ENCODE assay signal across 17 cellular contexts in the genomic region with DNA sequence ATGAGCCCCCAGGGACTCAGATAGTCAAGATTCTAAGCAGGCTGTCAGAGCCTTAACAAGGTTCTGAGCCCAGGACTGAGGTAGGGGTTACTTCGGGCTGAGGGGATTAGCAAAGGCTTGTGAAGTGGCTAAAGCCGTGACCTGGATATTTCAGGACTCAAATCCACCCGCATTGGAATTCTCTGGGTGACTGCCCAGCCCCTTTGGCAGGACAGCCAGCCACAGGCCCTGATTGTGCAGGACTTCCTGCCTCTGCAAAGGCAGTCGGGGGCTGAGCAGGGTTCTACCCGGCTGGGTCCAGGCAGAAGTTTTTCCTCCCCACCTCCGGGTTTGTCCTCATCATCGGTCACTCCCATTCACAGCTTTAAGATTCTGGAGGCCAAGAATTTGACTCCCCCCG. TPM values are rescaled to one million over a fixed set of nuclear protein-coding genes. Genes with fewer than 3 reads are reported as not detected.
DNase-seq lines count a peak whose midpoint lies in the region; ATAC-seq and TF ChIP-seq lines count a peak whose summit lies in the region.
"Had no signal": no experiment of that assay in that cellular context is flagged by ENCODE, and none has a peak within 500 bp of the region (broad histone marks: within the 10 kb centered on the region; RNA-seq: fewer than 3 reads in every experiment).

A gene with protein sequence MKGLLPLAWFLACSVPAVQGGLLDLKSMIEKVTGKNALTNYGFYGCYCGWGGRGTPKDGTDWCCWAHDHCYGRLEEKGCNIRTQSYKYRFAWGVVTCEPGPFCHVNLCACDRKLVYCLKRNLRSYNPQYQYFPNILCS (plus strand): TSS at position 263 of the 400 bp plus-strand sequence. CDS start 14,637 bp downstream, outside the sequence.

- H3K9me2 ChIP-seq in Karpas-422 (replicated peaks; ENCODE audit: insufficient read depth, low read length), result no peaks in the 10 kb centered on the region

- peaks cover 10% of the 10 kb centered on the region for H3K27me3 Mint-ChIP-seq in stimulated activated naive CD8-positive, alpha-beta T cell treated with anti-CD3 and anti-CD28 coated beads, Interleukin-15, amount 100 ng/mL, for 72 hours

- intact Hi-C loops in right cardiac atrium (cut with DNase I), result loop anchor here in 1 of 4 donors (10.0 kb wide), 1 partner anchor 95 kb away; a partner anchor contains a TSS
- intact Hi-C loops in posterior vena cava (cut with DNase I), result loop anchor here in 1 of 2 donors (5.0 kb wide), 1 partner anchor 1213 kb away; a partner anchor contains a TSS

- TF ChIP-seq CTCF in AG10803 (conservative IDR thresholded peaks at IDR 0.05; ENCODE audit: low read length), result no peak
- no peak for TF ChIP-seq CTCF in astrocyte of the spinal cord (IDR thresholded peaks at IDR 0.05; ENCODE audit: low read depth, low read length)

- no peak within 1 kb of the TSS for H3K9ac ChIP-seq in Karpas-422 (ENCODE audit: low read length)

- H3K36me3 ChIP-seq in Karpas-422 (ENCODE audit: insufficient read depth, low read length), result no peaks in the 10 kb centered on the region

- H2AFZ ChIP-seq in Karpas-422 (ENCODE audit: low read length), result no peak within 1 kb of the TSS

- H3K4me2 ChIP-seq in Karpas-422 (ENCODE audit: low read depth, low read length, poor library complexity, severe bottlenecking), result no peak within 1 kb of the TSS

- H3K9me3 ChIP-seq in right cardiac atrium (ENCODE audit: control insufficient read depth, low read length) (no peaks in the 10 kb centered on the region), Karpas-422 (ENCODE audit: low read length) (no peaks in the 10 kb centered on the region)

- in situ Hi-C loops in astrocyte of the spinal cord (cut with HindIII; ENCODE audit: low sequenced_read_pairs), result no loop called here

- H3K4me3 ChIP-seq in AG10803 (ENCODE audit: low read length), result no peak within 1 kb of the TSS
- H3K4me3 ChIP-seq in astrocyte of the spinal cord (ENCODE audit: low read depth, low read length), result no peak within 1 kb of the TSS
- H3K4me3 ChIP-seq in right cardiac atrium (ENCODE audit: low read length), result peak within 1 kb of the TSS; percentile 32
- H3K4me3 ChIP-seq in Karpas-422 (ENCODE audit: low read length), result no peak within 1 kb of the TSS

- H3K27ac Mint-ChIP-seq in stimulated activated naive CD8-positive, alpha-beta T cell treated with anti-CD3 and anti-CD28 coated beads, Interleukin-15, amount 100 ng/mL, for 72 hours, result no peak within 1 kb of the TSS
- H3K27ac Mint-ChIP-seq: activated naive CD4-positive, alpha-beta T cell treated with anti-CD3 and anti-CD28 coated beads for 36 hours had no signal

- no peaks in the 10 kb centered on the region for H3K9me3 Mint-ChIP-seq in stimulated activated naive CD8-positive, alpha-beta T cell treated with anti-CD3 and anti-CD28 coated beads, Interleukin-15, amount 100 ng/mL, for 72 hours
- H3K9me3 Mint-ChIP-seq: activated naive CD4-positive, alpha-beta T cell treated with anti-CD3 and anti-CD28 coated beads for 36 hours had no signal

- DNase-seq in AG10803 (ENCODE audit: low read depth), result peak; percentile 72
- DNase-seq in astrocyte of the spinal cord (ENCODE audit: low read depth, low spot score), result peak; percentile 41
- DNase-seq in right cardiac atrium, result peak; percentile 83 to 95 (median 94)
- DNase-seq in posterior vena cava (ENCODE audit: low spot score), result peak; percentile 90
- DNase-seq in stimulated activated naive CD8-positive, alpha-beta T cell treated with anti-CD3 and anti-CD28 coated beads, Interleukin-15, amount 100 ng/mL, for 72 hours, result no peak
- DNase-seq in Karpas-422, result no peak
- no peak for DNase-seq in stimulated activated CD4-positive, alpha-beta T cell treated with anti-CD3 and anti-CD28 coated beads, Interleukin-2, amount 100 ng/mL, for 48 hours
- DNase-seq: ACHN; activated CD4-positive, alpha-beta T cell treated with anti-CD3 and anti-CD28 coated beads for 1 hour; activated naive CD4-positive, alpha-beta T cell treated with anti-CD3 and anti-CD28 coated beads for 36 hours; GDM1; NCI-H2081 treated with DMSO at 0.1 percent for 48 hours; stimulated activated CD4-positive, alpha-beta T cell treated with anti-CD3 and anti-CD28 coated beads, Interleukin-2, amount 100 ng/mL, for 24 hours had no signal

- no peaks in the 10 kb centered on the region for H3K79me2 ChIP-seq in Karpas-422 (ENCODE audit: low read length)

- H4K20me1 ChIP-seq in Karpas-422 (ENCODE audit: insufficient read depth, low read depth, low read length), result no peaks in the 10 kb centered on the region

- ATAC-seq in right cardiac atrium (peak; percentile 87 to 91), GM21786 (IDR thresholded peaks at IDR 0.05; ENCODE audit: unreplicated experiment) (no peak)
- no peak for ATAC-seq in stimulated activated naive CD8-positive, alpha-beta T cell treated with anti-CD3 and anti-CD28 coated beads, Interleukin-15, amount 100 ng/mL, for 72 hours

- H3K4me1 ChIP-seq in right cardiac atrium (ENCODE audit: control insufficient read depth, insufficient read depth, low read length) (peaks cover 13% of the 10 kb centered on the region), Karpas-422 (ENCODE audit: low read length) (no peaks in the 10 kb centered on the region)

- no peaks in the 10 kb centered on the region for H3K27me3 ChIP-seq in right cardiac atrium (ENCODE audit: control insufficient read depth, insufficient read depth)
- H3K27me3 ChIP-seq in Karpas-422 (ENCODE audit: low read length), result no peaks in the 10 kb centered on the region

- WGBS in right cardiac atrium, result 11% methylated on average over 8 of the region's 8 CpGs

- H3K4me1 Mint-ChIP-seq in stimulated activated naive CD8-positive, alpha-beta T cell treated with anti-CD3 and anti-CD28 coated beads, Interleukin-15, amount 100 ng/mL, for 72 hours, result no peaks in the 10 kb centered on the region

- H3K27ac ChIP-seq in right cardiac atrium (ENCODE audit: low read length) (peak within 1 kb of the TSS; percentile 96), Karpas-422 (ENCODE audit: low read length) (no peak within 1 kb of the TSS)
- H3K27ac ChIP-seq: epithelial cell of prostate, RWPE1 had no signal

- no peak within 1 kb of the TSS for H3K4me3 Mint-ChIP-seq in stimulated activated naive CD8-positive, alpha-beta T cell treated with anti-CD3 and anti-CD28 coated beads, Interleukin-15, amount 100 ng/mL, for 72 hours
- H3K4me3 Mint-ChIP-seq: activated naive CD4-positive, alpha-beta T cell treated with anti-CD3 and anti-CD28 coated beads for 36 hours had no signal

RNA-seq across cellular contexts. Expression of the gene that starts here (rescaled TPM):
- total RNA-seq in right cardiac atrium (100 to 1,000 TPM in 2 of 4 donors, 10 to 100 TPM in 2; 91.6 to 122 (median 101) TPM), posterior vena cava (1 to 10 TPM; 6.7 to 9.8 TPM)
- polyA plus RNA-seq in right cardiac atrium, result 165 TPM
- total RNA-seq in Karpas-422 (2014; rRNA removed; shearing (Covaris generic); ENCODE audit: low replicate concordance), result not detected in 2 replicates
- total RNA-seq: activated naive CD4-positive, alpha-beta T cell treated with anti-CD3 and anti-CD28 coated beads for 36 hours; mononuclear cell had no signal

Comparison
In these comparisons a context has a peak if more than half of its experiments do, and no peak if none do; other contexts are left out.
1. RNA of the gene that starts here (total RNA-seq): 91.6 to 122 TPM in right cardiac atrium; 6.7 to 9.8 TPM in posterior vena cava and not detected in Karpas-422; every median in the first group is over 4 times any median in the second.
2. DNase-seq: peak in AG10803 (single experiment), astrocyte of the spinal cord (single experiment), right cardiac atrium (3 of 3) and posterior vena cava (single experiment); none in stimulated activated naive CD8-positive, alpha-beta T cell treated with anti-CD3 and anti-CD28 coated beads, Interleukin-15, amount 100 ng/mL, for 72 hours (0 of 2), Karpas-422 (single experiment) and stimulated activated CD4-positive, alpha-beta T cell treated with anti-CD3 and anti-CD28 coated beads, Interleukin-2, amount 100 ng/mL, for 48 hours (0 of 2).
3. ATAC-seq: peak in right cardiac atrium (2 of 2); none in stimulated activated naive CD8-positive, alpha-beta T cell treated with anti-CD3 and anti-CD28 coated beads, Interleukin-15, amount 100 ng/mL, for 72 hours (single experiment) and GM21786 (single experiment).